ENCODE assay signal across 22 cellular contexts in genomic region chr14:55968741-55969140, GRCh38.
DNase-seq lines count a peak whose midpoint lies in the region; ATAC-seq and TF ChIP-seq lines count a peak whose summit lies in the region.
"Had no signal": no experiment of that assay in that cellular context is flagged by ENCODE, and none has a peak within 500 bp of the region (broad histone marks: within the 10 kb centered on the region; RNA-seq: fewer than 3 reads in every experiment).

No MANE protein-coding gene starts in this region.

- no peaks in the 10 kb centered on the region for H3K27me3 ChIP-seq in BE2C

- H3K4me1 ChIP-seq in BE2C: peaks cover 15% of the 10 kb centered on the region

- no peaks in the 10 kb centered on the region for H3K4me1 Mint-ChIP-seq in immature natural killer cell
- H3K4me1 Mint-ChIP-seq: B cell; CD4-positive, CD25-positive, alpha-beta regulatory T cell had no signal

- no peaks in the 10 kb centered on the region for H3K9me3 Mint-ChIP-seq in immature natural killer cell
- H3K9me3 Mint-ChIP-seq: IgD-negative memory B cell had no signal

- no peak overlapping the region for H3K27ac Mint-ChIP-seq in immature natural killer cell
- H3K27ac Mint-ChIP-seq: B cell; CD4-positive, CD25-positive, alpha-beta regulatory T cell; IgD-negative memory B cell had no signal

- H3K36me3 ChIP-seq in BE2C: no peaks in the 10 kb centered on the region

- no peak overlapping the region for H3K4me3 Mint-ChIP-seq in immature natural killer cell
- H3K4me3 Mint-ChIP-seq: B cell; CD4-positive, CD25-positive, alpha-beta regulatory T cell; IgD-negative memory B cell had no signal

- ATAC-seq in GM18519 (IDR thresholded peaks at IDR 0.05; ENCODE audit: low FRiP score, unreplicated experiment): no peak

- TF ChIP-seq CTCF in BE2C (IDR thresholded peaks at IDR 0.05; ENCODE audit: low read depth, low read length): no peak
- no peak for TF ChIP-seq CTCF in choroid plexus epithelial cell (conservative IDR thresholded peaks at IDR 0.05; ENCODE audit: low read depth, low read length)

- H3K4me3 ChIP-seq in BE2C (ENCODE audit: low read depth, low read length): no peak overlapping the region
- H3K4me3 ChIP-seq in choroid plexus epithelial cell (ENCODE audit: low read depth, low read length): no peak overlapping the region
- H3K4me3 ChIP-seq: GM23248, PC-9 had no signal

- no peaks in the 10 kb centered on the region for H3K36me3 Mint-ChIP-seq in immature natural killer cell
- H3K36me3 Mint-ChIP-seq: CD4-positive, CD25-positive, alpha-beta regulatory T cell; IgD-negative memory B cell had no signal

- no peaks in the 10 kb centered on the region for H3K9me3 ChIP-seq in BE2C

- peaks cover 0 to 4% (median 0%) of the 10 kb centered on the region in 3 donors for H3K27me3 Mint-ChIP-seq in immature natural killer cell (ENCODE audit: low read depth in 3 of 3)
- H3K27me3 Mint-ChIP-seq: CD4-positive, CD25-positive, alpha-beta regulatory T cell had no signal

- DNase-seq in NCI-H2029 (lab: John Stamatoyannopoulos, UW): peak; percentile 21
- DNase-seq in NCI-H2029 treated with DMSO at 0.1 percent for 48 hours (lab: John Stamatoyannopoulos, UW): no peak
- peak; percentile 60 for DNase-seq in BE2C
- DNase-seq in NCI-H69 (lab: John Stamatoyannopoulos, UW): peak; percentile 50
- DNase-seq in choroid plexus epithelial cell (ENCODE audit: low read depth): peak; percentile 42
- DNase-seq in NCI-H128 (lab: John Stamatoyannopoulos, UW; ENCODE audit: unreplicated experiment): no peak
- DNase-seq in immature natural killer cell: no peak
- DNase-seq: CD4-positive, CD25-positive, alpha-beta regulatory T cell; COR-L47; DMS153; GF-D8; GM23248; HCEC 1CT; Karpas-422; MM.1S; NCI-H1105; NCI-H1694; NCI-H774; PC-9 had no signal

Comparison
In these comparisons a context has a peak if more than half of its experiments do, and no peak if none do; other contexts are left out.
1. DNase-seq: peak in NCI-H2029 (single experiment), BE2C (single experiment), NCI-H69 (single experiment) and choroid plexus epithelial cell (single experiment); none in NCI-H2029 treated with DMSO at 0.1 percent for 48 hours (single experiment), NCI-H128 (single experiment) and immature natural killer cell (0 of 3).